8 cellular contexts compared by ENCODE assay signal in the genomic region with DNA sequence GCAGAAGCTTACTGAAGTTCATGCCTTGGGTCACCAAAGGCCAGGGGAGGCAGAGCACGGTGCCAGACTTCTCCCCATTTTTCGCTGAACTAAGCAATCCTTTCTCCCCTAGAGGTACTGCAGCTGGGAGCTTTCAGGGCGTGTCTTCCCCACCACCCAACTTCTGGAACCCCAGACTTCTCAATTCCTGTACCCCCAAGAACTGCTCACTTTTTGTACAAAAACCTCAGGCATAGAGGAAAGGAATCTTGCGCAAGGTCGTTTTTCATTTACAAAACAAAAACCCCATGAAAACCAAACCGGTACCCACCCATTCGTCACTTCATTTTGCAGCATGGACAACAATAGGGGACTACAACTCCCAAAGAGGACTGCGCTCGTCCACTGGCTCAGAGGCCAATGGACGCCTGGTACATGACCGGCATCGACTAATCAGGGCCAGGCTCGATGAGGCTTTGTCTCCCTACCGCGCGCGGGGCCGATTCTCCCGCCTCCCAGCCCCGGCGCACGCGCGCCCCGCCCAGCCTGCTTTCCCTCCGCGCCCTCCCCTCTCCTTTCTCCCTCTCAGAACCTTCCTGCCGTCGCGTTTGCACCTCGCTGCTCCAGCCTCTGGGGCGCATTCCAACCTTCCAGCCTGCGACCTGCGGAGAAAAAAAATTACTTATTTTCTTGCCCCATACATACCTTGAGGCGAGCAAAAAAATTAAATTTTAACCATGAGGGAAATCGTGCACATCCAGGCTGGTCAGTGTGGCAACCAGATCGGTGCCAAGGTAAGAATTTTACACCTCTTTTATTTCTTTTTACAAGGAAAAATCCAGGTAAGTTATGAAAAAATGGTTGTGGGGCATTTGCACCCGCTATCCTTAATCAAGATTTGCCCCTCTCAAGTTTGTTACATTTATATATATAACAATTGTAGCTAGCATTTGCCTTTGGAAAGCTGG. TPM values are rescaled to one million over a fixed set of nuclear protein-coding genes. Genes with fewer than 3 reads are reported as not detected.
DNase-seq lines count a peak whose midpoint lies in the region; ATAC-seq and TF ChIP-seq lines count a peak whose summit lies in the region.

TSS of gene TUBB (plus strand) at position 562 of the 947 bp plus-strand sequence. CDS start at position 717, 155 bp downstream.

- TF ChIP-seq CTCF in AG09309 (IDR thresholded peaks at IDR 0.05; ENCODE audit: control insufficient read depth, insufficient read depth, low read depth, low read length, missing control alignments) = no peak
- TF ChIP-seq CTCF in choroid plexus epithelial cell (conservative IDR thresholded peaks at IDR 0.05; ENCODE audit: low read depth, low read length) = peak; percentile 20
- no peak for TF ChIP-seq CTCF in kidney epithelial cell (IDR thresholded peaks at IDR 0.05; ENCODE audit: insufficient read depth, low read length, poor library complexity, severe bottlenecking)

- ATAC-seq in GM19025 (IDR thresholded peaks at IDR 0.05; ENCODE audit: low read depth, unreplicated experiment) (peak; percentile 36), HG03439 (IDR thresholded peaks at IDR 0.05; ENCODE audit: unreplicated experiment) (peak; percentile 41)

- peaks cover 6% of the 10 kb centered on the region for H3K36me3 ChIP-seq in kidney epithelial cell (ENCODE audit: control insufficient read depth, insufficient read depth, low read length)

- DNase-seq in AG09309 (ENCODE audit: low read depth) (peak; percentile 90), NCI-H526 (lab: John Stamatoyannopoulos, UW) (peak; percentile 96 to 98), choroid plexus epithelial cell (ENCODE audit: low read depth) (peak; percentile 99), kidney epithelial cell (ENCODE audit: low read depth) (peak; percentile 88)
- peak; percentile 92 to 94 for DNase-seq in activated CD4-positive, alpha-beta T cell treated with anti-CD3 and anti-CD28 coated beads for 4 hours
- peak; percentile 97 for DNase-seq in stimulated activated CD4-positive, alpha-beta T cell treated with anti-CD3 and anti-CD28 coated beads, Interleukin-15, amount 100 ng/mL, for 24 hours

- peak within 1 kb of the TSS; percentile 60 for H3K4me3 ChIP-seq in AG09309 (ENCODE audit: control insufficient read depth, low read depth, low read length)
- H3K4me3 ChIP-seq in choroid plexus epithelial cell (ENCODE audit: low read depth, low read length) = peak within 1 kb of the TSS; percentile 88
- H3K4me3 ChIP-seq in kidney epithelial cell (ENCODE audit: low read depth, low read length) = peak within 1 kb of the TSS; percentile 86

- H3K27me3 ChIP-seq in kidney epithelial cell (ENCODE audit: control insufficient read depth, insufficient read depth, low read length) = no peaks in the 10 kb centered on the region

RNA-seq across cellular contexts. Expression of gene TUBB, which starts in this region (rescaled TPM):
- total RNA-seq in kidney epithelial cell = 808 and 855 TPM in 2 replicates

Comparison
In these comparisons a context has a peak if more than half of its experiments do, and no peak if none do; other contexts are left out.
1. Peak in every context shown above with its lines: DNase-seq, ATAC-seq and H3K4me3 ChIP-seq.